1 cellular context compared by ENCODE assay signal in the genomic region with DNA sequence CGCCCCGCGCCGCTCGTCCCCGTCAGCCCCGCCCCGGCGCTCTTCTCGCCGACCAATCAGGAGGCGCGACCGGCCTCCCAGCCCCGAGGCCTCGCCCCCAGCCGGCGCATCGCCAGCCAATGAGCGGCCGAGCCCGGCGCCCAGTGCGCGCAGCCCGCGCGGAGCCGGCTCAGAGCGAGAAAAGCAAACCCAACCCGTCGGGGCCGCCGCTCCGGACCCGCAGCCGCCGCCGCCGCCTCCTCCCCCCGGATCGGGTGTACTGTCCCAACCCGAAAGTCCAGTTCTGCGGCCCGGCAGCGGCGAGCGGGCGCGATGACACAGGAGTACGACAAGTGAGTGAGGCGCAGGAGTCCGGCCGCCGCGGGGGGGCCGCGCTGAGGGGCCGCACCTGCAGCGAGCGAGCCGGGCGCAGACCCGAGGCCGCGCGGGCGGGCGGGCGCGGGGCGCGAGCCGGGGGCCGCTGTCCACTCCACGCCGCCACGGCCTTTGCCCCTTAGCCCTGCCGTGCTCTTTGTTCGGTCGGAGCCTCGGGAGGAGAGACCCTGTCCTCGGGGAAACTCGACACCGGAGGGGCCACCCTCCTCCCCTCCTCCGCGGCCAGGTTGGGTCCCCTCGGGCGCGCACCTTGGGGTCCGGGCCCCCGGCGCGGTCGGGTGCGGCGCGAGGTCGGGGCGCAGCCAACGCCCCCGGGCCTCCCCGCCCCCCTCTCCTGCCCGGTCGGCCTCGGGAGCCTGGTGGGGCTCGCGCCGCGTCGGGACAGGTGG.
TF ChIP-seq lines count a peak whose summit lies in the region.

Gene GRHL1 (plus strand): TSS at position 172 of the 764 bp plus-strand sequence. CDS start 141 bp downstream, at position 313.

TF ChIP-seq in GM12878, 131 proteins besides CTCF, POLR2A, EP300 and RAD21 (continued from another document):
- TF ChIP-seq, protein P1, sequence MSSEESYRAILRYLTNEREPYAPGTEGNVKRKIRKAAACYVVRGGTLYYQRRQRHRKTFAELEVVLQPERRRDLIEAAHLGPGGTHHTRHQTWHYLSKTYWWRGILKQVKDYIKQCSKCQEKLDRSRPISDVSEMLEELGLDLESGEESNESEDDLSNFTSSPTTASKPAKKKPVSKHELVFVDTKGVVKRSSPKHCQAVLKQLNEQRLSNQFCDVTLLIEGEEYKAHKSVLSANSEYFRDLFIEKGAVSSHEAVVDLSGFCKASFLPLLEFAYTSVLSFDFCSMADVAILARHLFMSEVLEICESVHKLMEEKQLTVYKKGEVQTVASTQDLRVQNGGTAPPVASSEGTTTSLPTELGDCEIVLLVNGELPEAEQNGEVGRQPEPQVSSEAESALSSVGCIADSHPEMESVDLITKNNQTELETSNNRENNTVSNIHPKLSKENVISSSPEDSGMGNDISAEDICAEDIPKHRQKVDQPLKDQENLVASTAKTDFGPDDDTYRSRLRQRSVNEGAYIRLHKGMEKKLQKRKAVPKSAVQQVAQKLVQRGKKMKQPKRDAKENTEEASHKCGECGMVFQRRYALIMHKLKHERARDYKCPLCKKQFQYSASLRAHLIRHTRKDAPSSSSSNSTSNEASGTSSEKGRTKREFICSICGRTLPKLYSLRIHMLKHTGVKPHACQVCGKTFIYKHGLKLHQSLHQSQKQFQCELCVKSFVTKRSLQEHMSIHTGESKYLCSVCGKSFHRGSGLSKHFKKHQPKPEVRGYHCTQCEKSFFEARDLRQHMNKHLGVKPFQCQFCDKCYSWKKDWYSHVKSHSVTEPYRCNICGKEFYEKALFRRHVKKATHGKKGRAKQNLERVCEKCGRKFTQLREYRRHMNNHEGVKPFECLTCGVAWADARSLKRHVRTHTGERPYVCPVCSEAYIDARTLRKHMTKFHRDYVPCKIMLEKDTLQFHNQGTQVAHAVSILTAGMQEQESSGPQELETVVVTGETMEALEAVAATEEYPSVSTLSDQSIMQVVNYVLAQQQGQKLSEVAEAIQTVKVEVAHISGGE (CRISPR knock-in tag; IDR thresholded peaks at IDR 0.05): no peak
- peak; percentile 48; the same call in 1 of the 2 replicates for TF ChIP-seq NKRF (conservative IDR thresholded peaks at IDR 0.05)
- TF ChIP-seq CHD4 (IDR thresholded peaks at IDR 0.05): no peak
- no peak for TF ChIP-seq ZBTB40 (IDR thresholded peaks at IDR 0.05; ENCODE audit: borderline replicate concordance)
- TF ChIP-seq IKZF1 (conservative IDR thresholded peaks at IDR 0.05): peak; percentile 80
TF ChIP-seq in GM12878: peak in this region for 10.
